In genomic region chr20:6583134-6583738, GRCh38 we compare ENCODE assay signal across 8 cellular contexts.
DNase-seq lines count a peak whose midpoint lies in the region; ATAC-seq and TF ChIP-seq lines count a peak whose summit lies in the region.

No MANE protein-coding gene starts in this region.

- H3K9me3 Mint-ChIP-seq in WTC11: no peaks in the 10 kb centered on the region

- peak; percentile 59 for TF ChIP-seq CTCF in WTC11 (IDR thresholded peaks at IDR 0.05)

- peaks cover 7% of the 10 kb centered on the region; the same call in 1 of the 2 replicates for H3K4me1 Mint-ChIP-seq in WTC11

- H3K27me3 Mint-ChIP-seq in WTC11 (ENCODE audit: low read depth): no peaks in the 10 kb centered on the region

- no peaks in the 10 kb centered on the region for H3K36me3 Mint-ChIP-seq in WTC11

- no peak overlapping the region for H3K4me3 Mint-ChIP-seq in WTC11

- no peak overlapping the region for H3K27ac Mint-ChIP-seq in WTC11

- POLR2A ChIA-PET in WTC11 (lab: Charles Lee): no interaction called here

- CTCF ChIA-PET in WTC11 (lab: Charles Lee): interaction anchor here (0.5 to 1.8 kb wide), 35 partner anchors 10 to 703 kb away, joined by 3 to 14 read pairs (median 4); no protein-coding TSS in a partner anchor

- DNase-seq in 8988T: peak; percentile 11
- DNase-seq in NCI-H1930 (lab: John Stamatoyannopoulos, UW): peak; percentile 3 to 32
- peak; percentile 36 for DNase-seq in WTC11 (ENCODE audit: low spot score)
- DNase-seq in hippocampal formation (lab: John Stamatoyannopoulos, UW): peak; percentile 16 to 42
- DNase-seq in superior temporal gyrus (ENCODE audit: extremely low spot score): peak; percentile 85
- no peak for DNase-seq in activated T-cell treated with anti-CD3 and anti-CD28 coated beads for 4 hours

- ATAC-seq in GM18498 (IDR thresholded peaks at IDR 0.05; ENCODE audit: unreplicated experiment): peak; percentile 80
- ATAC-seq in HG02943 (IDR thresholded peaks at IDR 0.05; ENCODE audit: low read depth, unreplicated experiment): peak; percentile 89
- peak; percentile 95 for ATAC-seq in WTC11

TF ChIP-seq in WTC11, 78 proteins besides CTCF, POLR2A, EP300 and RAD21:
- TF ChIP-seq AR (CRISPR knock-in tag; IDR thresholded peaks at IDR 0.05) (no peak), FOXJ3 (CRISPR knock-in tag; IDR thresholded peaks at IDR 0.05; ENCODE audit: borderline replicate concordance) (no peak), ZSCAN18 (CRISPR knock-in tag; IDR thresholded peaks at IDR 0.05) (no peak), ZBTB21 (CRISPR knock-in tag; IDR thresholded peaks at IDR 0.05; ENCODE audit: borderline replicate concordance) (no peak), SMAD4 (CRISPR knock-in tag; IDR thresholded peaks at IDR 0.05) (no peak), PRRX2 (CRISPR knock-in tag; IDR thresholded peaks at IDR 0.05) (no peak)
- TF ChIP-seq, protein P1, sequence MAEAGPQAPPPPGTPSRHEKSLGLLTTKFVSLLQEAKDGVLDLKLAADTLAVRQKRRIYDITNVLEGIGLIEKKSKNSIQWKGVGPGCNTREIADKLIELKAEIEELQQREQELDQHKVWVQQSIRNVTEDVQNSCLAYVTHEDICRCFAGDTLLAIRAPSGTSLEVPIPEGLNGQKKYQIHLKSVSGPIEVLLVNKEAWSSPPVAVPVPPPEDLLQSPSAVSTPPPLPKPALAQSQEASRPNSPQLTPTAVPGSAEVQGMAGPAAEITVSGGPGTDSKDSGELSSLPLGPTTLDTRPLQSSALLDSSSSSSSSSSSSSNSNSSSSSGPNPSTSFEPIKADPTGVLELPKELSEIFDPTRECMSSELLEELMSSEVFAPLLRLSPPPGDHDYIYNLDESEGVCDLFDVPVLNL (CRISPR knock-in tag; IDR thresholded peaks at IDR 0.05; ENCODE audit: borderline replicate concordance, low read depth): no peak
- TF ChIP-seq, protein P2, sequence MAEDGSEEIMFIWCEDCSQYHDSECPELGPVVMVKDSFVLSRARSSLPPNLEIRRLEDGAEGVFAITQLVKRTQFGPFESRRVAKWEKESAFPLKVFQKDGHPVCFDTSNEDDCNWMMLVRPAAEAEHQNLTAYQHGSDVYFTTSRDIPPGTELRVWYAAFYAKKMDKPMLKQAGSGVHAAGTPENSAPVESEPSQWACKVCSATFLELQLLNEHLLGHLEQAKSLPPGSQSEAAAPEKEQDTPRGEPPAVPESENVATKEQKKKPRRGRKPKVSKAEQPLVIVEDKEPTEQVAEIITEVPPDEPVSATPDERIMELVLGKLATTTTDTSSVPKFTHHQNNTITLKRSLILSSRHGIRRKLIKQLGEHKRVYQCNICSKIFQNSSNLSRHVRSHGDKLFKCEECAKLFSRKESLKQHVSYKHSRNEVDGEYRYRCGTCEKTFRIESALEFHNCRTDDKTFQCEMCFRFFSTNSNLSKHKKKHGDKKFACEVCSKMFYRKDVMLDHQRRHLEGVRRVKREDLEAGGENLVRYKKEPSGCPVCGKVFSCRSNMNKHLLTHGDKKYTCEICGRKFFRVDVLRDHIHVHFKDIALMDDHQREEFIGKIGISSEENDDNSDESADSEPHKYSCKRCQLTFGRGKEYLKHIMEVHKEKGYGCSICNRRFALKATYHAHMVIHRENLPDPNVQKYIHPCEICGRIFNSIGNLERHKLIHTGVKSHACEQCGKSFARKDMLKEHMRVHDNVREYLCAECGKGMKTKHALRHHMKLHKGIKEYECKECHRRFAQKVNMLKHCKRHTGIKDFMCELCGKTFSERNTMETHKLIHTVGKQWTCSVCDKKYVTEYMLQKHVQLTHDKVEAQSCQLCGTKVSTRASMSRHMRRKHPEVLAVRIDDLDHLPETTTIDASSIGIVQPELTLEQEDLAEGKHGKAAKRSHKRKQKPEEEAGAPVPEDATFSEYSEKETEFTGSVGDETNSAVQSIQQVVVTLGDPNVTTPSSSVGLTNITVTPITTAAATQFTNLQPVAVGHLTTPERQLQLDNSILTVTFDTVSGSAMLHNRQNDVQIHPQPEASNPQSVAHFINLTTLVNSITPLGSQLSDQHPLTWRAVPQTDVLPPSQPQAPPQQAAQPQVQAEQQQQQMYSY (CRISPR knock-in tag; IDR thresholded peaks at IDR 0.05): no peak
- TF ChIP-seq, protein P3, sequence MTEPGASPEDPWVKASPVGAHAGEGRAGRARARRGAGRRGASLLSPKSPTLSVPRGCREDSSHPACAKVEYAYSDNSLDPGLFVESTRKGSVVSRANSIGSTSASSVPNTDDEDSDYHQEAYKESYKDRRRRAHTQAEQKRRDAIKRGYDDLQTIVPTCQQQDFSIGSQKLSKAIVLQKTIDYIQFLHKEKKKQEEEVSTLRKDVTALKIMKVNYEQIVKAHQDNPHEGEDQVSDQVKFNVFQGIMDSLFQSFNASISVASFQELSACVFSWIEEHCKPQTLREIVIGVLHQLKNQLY (CRISPR knock-in tag; IDR thresholded peaks at IDR 0.05): no peak
